Comparison of ENCODE assay signal across 14 cellular contexts in genomic region chr6:73381531-73381930, GRCh38. TPM values are rescaled to one million over a fixed set of nuclear protein-coding genes. Genes with fewer than 3 reads are reported as not detected.
"Had no signal": no experiment of that assay in that cellular context is flagged by ENCODE, and none has a peak within 500 bp of the region (broad histone marks: within the 10 kb centered on the region; RNA-seq: fewer than 3 reads in every experiment).

No MANE protein-coding gene starts in this region.

RNA-seq across cellular contexts. Expression of gene OOEP, which starts 11.8 kb away (rescaled TPM):
- total RNA-seq: activated B cell treated with CpG ODN at 0.5 μM for 24 hours; activated CD8-positive, alpha-beta T cell treated with anti-CD3 and anti-CD28 coated beads for 36 hours had no signal

RNA-seq across cellular contexts. Expression of gene KHDC3L, which starts 19.1 kb away (rescaled TPM):
- total RNA-seq: activated B cell treated with CpG ODN at 0.5 μM for 24 hours; activated CD4-positive, alpha-beta memory T cell treated with anti-CD3 and anti-CD28 coated beads for 36 hours; activated CD4-positive, alpha-beta memory T cell treated with anti-CD3 and anti-CD28 coated beads, Interleukin-2, amount 10 ng/mL, durations not matched to agents 7 days and 5 days; activated CD4-positive, alpha-beta T cell treated with anti-CD3 and anti-CD28 coated beads for 36 hours; activated CD4-positive, alpha-beta T cell treated with anti-CD3 and anti-CD28 coated beads, Interleukin-2, amount 10 ng/mL, durations not matched to agents 24 days and 14 days; activated CD4-positive, alpha-beta T cell treated with anti-CD3 and anti-CD28 coated beads, Interleukin-2, amount 10 ng/mL, durations not matched to agents 7 days and 5 days; activated CD8-positive, alpha-beta memory T cell treated with anti-CD3 and anti-CD28 coated beads for 36 hours; activated CD8-positive, alpha-beta memory T cell treated with anti-CD3 and anti-CD28 coated beads, Interleukin-2, amount 10 ng/mL, durations not matched to agents 7 days and 5 days; activated CD8-positive, alpha-beta T cell treated with anti-CD3 and anti-CD28 coated beads for 36 hours; activated CD8-positive, alpha-beta T cell treated with anti-CD3 and anti-CD28 coated beads, Interleukin-2, amount 10 ng/mL, durations not matched to agents 7 days and 5 days; T-helper 1 cell treated with Interleukin-12 subunit alpha and Interleukin-12 subunit beta and Interleukin-4 antibody, amounts not matched to agents 30 ng/mL and 1 ng/mL, for 36 hours; T-helper 17 cell; T-helper 2 cell treated with Interferon-gamma antibody and Interleukin-4, amounts not matched to agents 100 ng/mL and 5 ng/mL, for 36 hours; WTC11 had no signal

RNA-seq across cellular contexts. Expression of gene DPPA5, which starts 27.5 kb away (rescaled TPM):
- total RNA-seq: activated B cell treated with CpG ODN at 0.5 μM for 24 hours; activated CD4-positive, alpha-beta memory T cell treated with anti-CD3 and anti-CD28 coated beads for 36 hours; activated CD4-positive, alpha-beta memory T cell treated with anti-CD3 and anti-CD28 coated beads, Interleukin-2, amount 10 ng/mL, durations not matched to agents 7 days and 5 days; activated CD4-positive, alpha-beta T cell treated with anti-CD3 and anti-CD28 coated beads for 36 hours; activated CD4-positive, alpha-beta T cell treated with anti-CD3 and anti-CD28 coated beads, Interleukin-2, amount 10 ng/mL, durations not matched to agents 24 days and 14 days; activated CD4-positive, alpha-beta T cell treated with anti-CD3 and anti-CD28 coated beads, Interleukin-2, amount 10 ng/mL, durations not matched to agents 7 days and 5 days; activated CD8-positive, alpha-beta memory T cell treated with anti-CD3 and anti-CD28 coated beads for 36 hours; activated CD8-positive, alpha-beta memory T cell treated with anti-CD3 and anti-CD28 coated beads, Interleukin-2, amount 10 ng/mL, durations not matched to agents 7 days and 5 days; activated CD8-positive, alpha-beta T cell treated with anti-CD3 and anti-CD28 coated beads for 36 hours; activated CD8-positive, alpha-beta T cell treated with anti-CD3 and anti-CD28 coated beads, Interleukin-2, amount 10 ng/mL, durations not matched to agents 7 days and 5 days; T-helper 1 cell treated with Interleukin-12 subunit alpha and Interleukin-12 subunit beta and Interleukin-4 antibody, amounts not matched to agents 30 ng/mL and 1 ng/mL, for 36 hours; T-helper 17 cell; T-helper 2 cell treated with Interferon-gamma antibody and Interleukin-4, amounts not matched to agents 100 ng/mL and 5 ng/mL, for 36 hours had no signal
